Comparison of ENCODE assay signal across 12 cellular contexts in the genomic region with DNA sequence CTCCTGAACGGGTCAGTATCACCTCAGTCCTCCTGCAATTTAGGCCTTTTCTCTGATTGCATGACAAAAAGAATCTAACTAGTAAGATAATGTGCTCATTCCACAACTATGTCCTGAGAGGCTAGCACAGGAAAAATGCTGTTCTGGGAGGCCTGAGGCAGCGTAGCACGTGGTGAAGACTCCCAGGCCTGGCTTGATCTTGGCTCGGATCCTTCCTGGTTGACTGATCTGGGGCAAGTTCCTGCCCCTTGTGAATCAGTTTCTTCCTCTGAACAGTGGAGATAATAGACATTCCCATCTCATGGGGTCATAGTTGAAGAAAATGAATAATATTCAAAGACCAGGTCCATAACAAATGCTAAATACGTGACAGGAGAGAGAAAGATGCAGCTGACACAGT. TPM values are rescaled to one million over a fixed set of nuclear protein-coding genes. Genes with fewer than 3 reads are reported as not detected.
A peak's percentile ranks its signal among the peaks of the same experiment; 100 is the strongest.
DNase-seq lines count a peak whose midpoint lies in the region; ATAC-seq lines count a peak whose summit lies in the region.
"Had no signal": no experiment of that assay in that cellular context is flagged by ENCODE, and none has a peak within 500 bp of the region (broad histone marks: within the 10 kb centered on the region; RNA-seq: fewer than 3 reads in every experiment).

No MANE protein-coding gene starts in this region.

- no peaks in the 10 kb centered on the region for H3K36me3 ChIP-seq in mesodermal cell (ENCODE audit: control insufficient read depth, insufficient read depth, low read length)

- WGBS in mesodermal cell (ENCODE audit: insufficient coverage in 2 of 2), 2 experiments = 55 to 78% methylated on average over 4 to 5 of the region's 5 CpGs

- H3K9me3 ChIP-seq in mesodermal cell (ENCODE audit: control insufficient read depth, low read length) = no peaks in the 10 kb centered on the region

- peak; percentile 65 for ATAC-seq in Right ventricle myocardium inferior
- ATAC-seq in HG02840 (IDR thresholded peaks at IDR 0.05; ENCODE audit: low FRiP score, unreplicated experiment) = no peak
- ATAC-seq: K562, PC-3 had no signal

- peaks cover 8 to 15% of the 10 kb centered on the region in 2 donors for H3K4me1 Mint-ChIP-seq in immature natural killer cell

- H3K27me3 Mint-ChIP-seq in immature natural killer cell (ENCODE audit: low read depth in 3 of 3) = peaks cover 0 to 10% (median 1%) of the 10 kb centered on the region in 3 donors

- H3K4me1 ChIP-seq in mesodermal cell (ENCODE audit: control insufficient read depth, insufficient read depth, low read length, poor library complexity, severe bottlenecking) = peaks cover 15% of the 10 kb centered on the region

- H3K27ac ChIP-seq in mesodermal cell (ENCODE audit: low read depth, low read length, severe bottlenecking) = peak overlapping the region; percentile 88

- no peaks in the 10 kb centered on the region for H3K36me3 Mint-ChIP-seq in immature natural killer cell
- H3K36me3 Mint-ChIP-seq: naive B cell had no signal

- no peak overlapping the region for H3K4me3 ChIP-seq in mesodermal cell (ENCODE audit: extremely low read depth, insufficient read depth, low read length, poor library complexity, severe bottlenecking)
- H3K4me3 ChIP-seq: K562 had no signal

- no peak overlapping the region for H3K27ac Mint-ChIP-seq in immature natural killer cell

- DNase-seq in Right ventricle myocardium inferior (ENCODE audit: missing footprints) (no peak), cardiac septum (ENCODE audit: low spot score) (no peak), dedifferentiated amniotic fluid mesenchymal stem cell (ENCODE audit: extremely low spot score) (peak; percentile 93), immature natural killer cell (no peak), NCI-H187 treated with DMSO at 0.1 percent for 48 hours (lab: John Stamatoyannopoulos, UW) (no peak), UCSD-AML1 (lab: John Stamatoyannopoulos, UW; ENCODE audit: unreplicated experiment) (no peak)
- DNase-seq: effector memory CD4-positive, alpha-beta T cell; naive B cell; PC-3 had no signal

- H3K4me3 Mint-ChIP-seq in immature natural killer cell = no peak overlapping the region
- H3K4me3 Mint-ChIP-seq: naive B cell had no signal

- intact Hi-C loops in Right ventricle myocardium inferior (cut with DNase I) = no loop called here
- intact Hi-C loops in cardiac septum (cut with DNase I) = no loop called here

- H3K9me3 Mint-ChIP-seq in immature natural killer cell = no peaks in the 10 kb centered on the region
- H3K9me3 Mint-ChIP-seq: naive B cell had no signal

RNA-seq across cellular contexts. Expression of a gene that starts 12.3 kb away (rescaled TPM):
- total RNA-seq in Right ventricle myocardium inferior = 0.54 TPM
- total RNA-seq in cardiac septum = 1.00 TPM
- 5.7 TPM for polyA plus RNA-seq in mesodermal cell (2013, experiment 1 of 2)
- 3.4 TPM for polyA plus RNA-seq in mesodermal cell (2013, experiment 2 of 2)
- not detected for polyA plus RNA-seq in immature natural killer cell
- polyA plus RNA-seq: K562 had no signal
